27 cellular contexts compared by ENCODE assay signal in genomic region chr7:32611700-32612099, GRCh38.
DNase-seq lines count a peak whose midpoint lies in the region; ATAC-seq, FAIRE-seq and TF ChIP-seq lines count a peak whose summit lies in the region.
"Had no signal": no experiment of that assay in that cellular context is flagged by ENCODE, and none has a peak within 500 bp of the region (broad histone marks: within the 10 kb centered on the region; RNA-seq: fewer than 3 reads in every experiment).

No MANE protein-coding gene starts in this region.

- H3K4me3 Mint-ChIP-seq in GM23338 = no peak overlapping the region
- H3K4me3 Mint-ChIP-seq: activated CD4-positive, alpha-beta memory T cell treated with anti-CD3 and anti-CD28 coated beads for 36 hours; activated T-cell treated with anti-CD3 and anti-CD28 coated beads, Interleukin-2, amount 50 U/mL, for 24 hours; T-helper 1 cell treated with Interleukin-12 subunit alpha and Interleukin-12 subunit beta and Interleukin-4 antibody, amounts not matched to agents 30 μg/mL and 1 μg/mL, for 36 hours had no signal

- H3K9me3 ChIP-seq in left ventricle myocardium inferior (replicated peaks) = no peaks in the 10 kb centered on the region
- H3K9me3 ChIP-seq in SJCRH30 (replicated peaks) = no peaks in the 10 kb centered on the region
- H3K9me3 ChIP-seq: left lung, sigmoid colon had no signal

- peaks cover 22% of the 10 kb centered on the region for H3K36me3 Mint-ChIP-seq in GM23338 (ENCODE audit: low read depth)
- H3K36me3 Mint-ChIP-seq: activated CD4-positive, alpha-beta memory T cell treated with anti-CD3 and anti-CD28 coated beads for 36 hours had no signal

- POLR2A ChIA-PET in RWPE1 (lab: Yijun Ruan, JAX; ENCODE audit: low non-redundant PET) = no interaction called here

- H3K79me2 ChIP-seq in GM23338 (replicated peaks; ENCODE audit: insufficient read depth) = no peaks in the 10 kb centered on the region

- no peak for FAIRE-seq in HTR-8/SVneo (lab: Jason Lieb, UNC)
- FAIRE-seq: astrocyte had no signal

- H2AFZ ChIP-seq in GM23338 = no peak overlapping the region

- H3K27me3 Mint-ChIP-seq in GM23338 (ENCODE audit: insufficient read depth, low read depth, poor library complexity) = peaks cover 1% of the 10 kb centered on the region

- DNase-seq in GM23338 (ENCODE audit: low spot score) = no peak
- DNase-seq in choroid plexus epithelial cell (ENCODE audit: low read depth) = peak; percentile 70
- no peak for DNase-seq in left ventricle myocardium inferior
- peak; percentile 64 for DNase-seq in stromal cell of bone marrow (ENCODE audit: low read depth)
- DNase-seq in SJCRH30 = no peak
- DNase-seq in HTR-8/SVneo (ENCODE audit: insufficient read length, low spot score) = no peak
- DNase-seq in RWPE1 (ENCODE audit: low spot score) = no peak
- no peak for DNase-seq in HuH-7.5 (ENCODE audit: low spot score)
- DNase-seq: activated CD4-positive, alpha-beta memory T cell treated with anti-CD3 and anti-CD28 coated beads for 36 hours; activated naive CD4-positive, alpha-beta T cell treated with Interleukin-2 at 50 U/mL for 16 hours; activated T-cell treated with anti-CD3 and anti-CD28 coated beads, Interleukin-2, amount 50 U/mL, for 24 hours; dermis blood vessel endothelial cell; DMS 273 treated with DMSO at 0.1 percent for 48 hours; GDM1; GOT3; left lung; NCI-H1436 treated with DMSO at 0.1 percent for 48 hours; NCI-H69; SHP77 treated with DMSO at 0.1 percent for 48 hours; sigmoid colon; stimulated activated CD4-positive, alpha-beta T cell treated with anti-CD3 and anti-CD28 coated beads, Interleukin-2, amount 100 ng/mL, for 24 hours; stimulated activated naive CD8-positive, alpha-beta T cell treated with anti-CD3 and anti-CD28 coated beads, Interleukin-15, Interleukin-2, amounts not matched to agents 100 U/mL and 50 U/mL, for 24 hours had no signal

- H3K27ac ChIP-seq in GM23338 (ENCODE audit: low read depth) = peak overlapping the region; percentile 67; the same call in 1 of the 2 replicates
- H3K27ac ChIP-seq in left ventricle myocardium inferior (replicated peaks) = peak overlapping the region; percentile 76
- H3K27ac ChIP-seq in SJCRH30 = no peak overlapping the region
- H3K27ac ChIP-seq in RWPE1 = no peak overlapping the region
- H3K27ac ChIP-seq: C4-2B, epithelial cell of prostate, left lung, VCaP had no signal

- H3K4me2 ChIP-seq in GM23338 = no peak overlapping the region

- peaks cover 34% of the 10 kb centered on the region for H3K4me1 Mint-ChIP-seq in GM23338

- H3K27me3 ChIP-seq in GM23338 (ENCODE audit: insufficient read depth) (no peaks in the 10 kb centered on the region), left ventricle myocardium inferior (ENCODE audit: low read depth) (no peaks in the 10 kb centered on the region), SJCRH30 (no peaks in the 10 kb centered on the region)
- H3K27me3 ChIP-seq: left lung, sigmoid colon had no signal

- CTCF ChIA-PET in RWPE1 (lab: Yijun Ruan, JAX) = no interaction called here

- H3K9me3 Mint-ChIP-seq in GM23338 = no peaks in the 10 kb centered on the region
- H3K9me3 Mint-ChIP-seq: activated CD4-positive, alpha-beta memory T cell treated with anti-CD3 and anti-CD28 coated beads for 36 hours; activated T-cell treated with anti-CD3 and anti-CD28 coated beads, Interleukin-2, amount 50 U/mL, for 24 hours; T-helper 1 cell treated with Interleukin-12 subunit alpha and Interleukin-12 subunit beta and Interleukin-4 antibody, amounts not matched to agents 30 μg/mL and 1 μg/mL, for 36 hours had no signal

- H3K4me3 ChIP-seq in GM23338 = no peak overlapping the region
- no peak overlapping the region for H3K4me3 ChIP-seq in choroid plexus epithelial cell (ENCODE audit: low read depth, low read length)
- H3K4me3 ChIP-seq in left ventricle myocardium inferior = no peak overlapping the region
- H3K4me3 ChIP-seq in SJCRH30 = no peak overlapping the region
- H3K4me3 ChIP-seq: left lung, sigmoid colon had no signal

- no peaks in the 10 kb centered on the region for H3K9me2 ChIP-seq in GM23338 (ENCODE audit: insufficient read depth)

- intact Hi-C loops in left ventricle myocardium inferior (cut with micrococcal nuclease) = no loop called here

- peaks cover 19% of the 10 kb centered on the region for H3K4me1 ChIP-seq in GM23338 (ENCODE audit: insufficient read depth)
- H3K4me1 ChIP-seq in left ventricle myocardium inferior = peaks cover 27% of the 10 kb centered on the region
- no peaks in the 10 kb centered on the region for H3K4me1 ChIP-seq in SJCRH30
- H3K4me1 ChIP-seq: left lung had no signal

- no peaks in the 10 kb centered on the region for H3F3A ChIP-seq in GM23338 (replicated peaks; ENCODE audit: low read depth)

- TF ChIP-seq CTCF in GM23338 (conservative IDR thresholded peaks at IDR 0.05; ENCODE audit: low read depth in 2 of 2) (no peak), choroid plexus epithelial cell (conservative IDR thresholded peaks at IDR 0.05; ENCODE audit: low read depth, low read length) (no peak), left ventricle myocardium inferior (IDR thresholded peaks at IDR 0.05; ENCODE audit: borderline replicate concordance) (no peak), RWPE1 (conservative IDR thresholded peaks at IDR 0.05; ENCODE audit: low read depth) (no peak)

- H4K20me1 ChIP-seq in GM23338 (replicated peaks; ENCODE audit: insufficient read depth) = no peaks in the 10 kb centered on the region

- ATAC-seq in GM23338 = no peak
- ATAC-seq: left lung; stimulated activated naive CD8-positive, alpha-beta T cell treated with anti-CD3 and anti-CD28 coated beads, Interleukin-15, Interleukin-2, amounts not matched to agents 100 U/mL and 50 U/mL, for 24 hours had no signal

- H3K36me3 ChIP-seq in GM23338 (ENCODE audit: insufficient read depth) (no peaks in the 10 kb centered on the region), left ventricle myocardium inferior (no peaks in the 10 kb centered on the region), SJCRH30 (no peaks in the 10 kb centered on the region)
- H3K36me3 ChIP-seq: left lung, sigmoid colon had no signal

- H3K27ac Mint-ChIP-seq in GM23338 = peak overlapping the region; percentile 77
- H3K27ac Mint-ChIP-seq: activated CD4-positive, alpha-beta memory T cell treated with anti-CD3 and anti-CD28 coated beads for 36 hours; activated T-cell treated with anti-CD3 and anti-CD28 coated beads, Interleukin-2, amount 50 U/mL, for 24 hours; T-helper 1 cell treated with Interleukin-12 subunit alpha and Interleukin-12 subunit beta and Interleukin-4 antibody, amounts not matched to agents 30 μg/mL and 1 μg/mL, for 36 hours had no signal

TF ChIP-seq in GM23338, 12 proteins besides CTCF, POLR2A, EP300 and RAD21:
- TF ChIP-seq REST (IDR thresholded peaks at IDR 0.05; ENCODE audit: unreplicated experiment) = no peak

Comparison
In these comparisons a context has a peak if more than half of its experiments do, and no peak if none do; other contexts are left out.
1. DNase-seq: peak in choroid plexus epithelial cell (single experiment) and stromal cell of bone marrow (single experiment); none in GM23338 (single experiment), left ventricle myocardium inferior (single experiment), SJCRH30 (0 of 2), HTR-8/SVneo (single experiment), RWPE1 (single experiment) and HuH-7.5 (single experiment).
2. H3K27ac ChIP-seq: peak in GM23338 (single experiment) and left ventricle myocardium inferior (single experiment); none in SJCRH30 (single experiment) and RWPE1 (single experiment).